8 cellular contexts compared by ENCODE assay signal in the genomic region with DNA sequence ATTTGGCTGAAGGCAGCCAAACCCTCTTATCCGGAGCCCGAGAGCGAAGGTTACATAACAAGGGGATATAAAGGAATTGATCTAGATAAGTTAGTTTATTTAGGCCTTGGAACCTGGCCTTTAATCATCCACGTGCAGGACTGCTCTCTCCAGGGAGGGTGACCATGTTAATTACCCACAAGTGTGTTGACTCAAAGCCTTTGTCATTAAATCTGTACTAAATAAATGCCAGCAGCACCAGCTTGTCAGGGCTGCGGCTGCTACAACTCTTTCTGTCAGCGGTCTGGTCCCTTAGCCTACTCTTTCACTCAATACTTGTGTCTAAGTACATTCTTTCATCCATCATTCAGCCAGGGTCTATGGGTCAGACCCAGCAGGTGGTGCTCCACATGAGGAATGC.
"Had no signal": no experiment of that assay in that cellular context is flagged by ENCODE, and none has a peak within 500 bp of the region (broad histone marks: within the 10 kb centered on the region; RNA-seq: fewer than 3 reads in every experiment).

No MANE protein-coding gene starts in this region.

- H3K4me2 ChIP-seq: GM23338 had no signal

- H3K4me3 ChIP-seq: GM23338 had no signal

- H2AFZ ChIP-seq: GM23338 had no signal

- DNase-seq: H9, HCEC 1CT, IMR-90, KBM-7 had no signal

- H3K27ac Mint-ChIP-seq: GM23338, H9 had no signal

- FAIRE-seq: H1, H54 had no signal

- H3K4me3 Mint-ChIP-seq: GM23338, H9 had no signal

- H3K27ac ChIP-seq: HL-60 had no signal

- ATAC-seq: GM23338 had no signal
